25 cellular contexts compared by ENCODE assay signal in the genomic region with DNA sequence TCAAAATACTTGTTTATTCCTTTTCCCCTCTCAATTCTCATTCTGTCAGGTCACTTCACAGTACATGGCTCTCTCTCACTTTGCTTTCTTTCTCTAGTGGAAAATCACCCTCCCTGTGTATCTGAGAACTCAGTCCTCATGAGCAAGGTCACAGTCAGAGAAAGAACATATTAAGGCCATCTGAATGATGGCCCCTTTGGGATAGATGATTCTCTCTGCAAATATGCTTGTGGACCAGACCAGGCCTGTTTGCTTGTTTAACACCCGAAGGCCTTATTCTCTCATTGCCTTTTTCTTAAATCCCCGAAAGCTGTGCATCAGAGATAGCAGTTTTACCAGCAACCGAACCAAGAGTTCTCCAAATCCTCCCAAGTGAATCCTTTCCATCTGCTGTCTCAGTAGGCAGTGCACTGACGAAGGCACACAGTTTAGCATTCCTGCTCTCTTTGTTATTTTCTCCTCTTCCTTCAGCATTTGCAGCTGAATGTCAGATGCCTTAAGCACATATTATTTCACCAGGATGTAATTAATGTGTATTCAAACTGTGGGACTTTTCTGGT. TPM values are rescaled to one million over a fixed set of nuclear protein-coding genes. Genes with fewer than 3 reads are reported as not detected.
DNase-seq lines count a peak whose midpoint lies in the region; ATAC-seq and TF ChIP-seq lines count a peak whose summit lies in the region.
"Had no signal": no experiment of that assay in that cellular context is flagged by ENCODE, and none has a peak within 500 bp of the region (broad histone marks: within the 10 kb centered on the region; RNA-seq: fewer than 3 reads in every experiment).

No MANE protein-coding gene starts in this region.

- no peak overlapping the region for H4K8ac ChIP-seq in neuronal stem cell (ENCODE audit: low read depth, low read length)

- ATAC-seq in GM23338 (peak; percentile 41; the same call in 2 of the 3 replicates), upper lobe of right lung (no peak)
- ATAC-seq: gastrocnemius medialis; left colon; stimulated activated memory B cell treated with anti-CD40 and anti-IgM and Interleukin-4, amounts not matched to agents 10 μg/mL and 1 μg/mL and 100 μg/mL, for 72 hours had no signal

- H3K27me3 Mint-ChIP-seq in GM23338 (ENCODE audit: insufficient read depth, low read depth, poor library complexity), result peaks cover 3% of the 10 kb centered on the region
- H3K27me3 Mint-ChIP-seq: dendritic cell treated with granulocyte-macrophage colony-stimulating factor and Interleukin-4, amounts not matched to agents 40 ng/mL and 50 ng/mL, for 4 days had no signal

- H3K4me3 Mint-ChIP-seq in GM23338, result no peak overlapping the region
- H3K4me3 Mint-ChIP-seq: dendritic cell treated with granulocyte-macrophage colony-stimulating factor and Interleukin-4, amounts not matched to agents 40 ng/mL and 50 ng/mL, for 4 days; neural crest cell; stimulated activated memory B cell treated with anti-CD40 and anti-IgM and Interleukin-4, amounts not matched to agents 10 μg/mL and 1 μg/mL and 100 μg/mL, for 72 hours had no signal

- H3K14ac ChIP-seq in neuronal stem cell (ENCODE audit: low read length), result no peak overlapping the region

- H3K36me3 ChIP-seq in GM23338 (ENCODE audit: insufficient read depth) (no peaks in the 10 kb centered on the region), WERI-Rb-1 (no peaks in the 10 kb centered on the region), upper lobe of right lung (no peaks in the 10 kb centered on the region), neuronal stem cell (replicated peaks in 1 of 2; ENCODE audit: control insufficient read depth in 2 of 2, insufficient read depth in 2 of 2, low read length in 2 of 2) (peaks cover 0 to 2% of the 10 kb centered on the region in 2 donors)
- H3K36me3 ChIP-seq: BLaER1 treated with 17β-estradiol and CSF1 and Interleukin-3, amounts not matched to agents 10 nM and 100 nM; esophagus muscularis mucosa; gastrocnemius medialis; HAP-1; SJCRH30 had no signal

- H3K4me1 Mint-ChIP-seq in GM23338, result peaks cover 31% of the 10 kb centered on the region
- H3K4me1 Mint-ChIP-seq: neural crest cell; stimulated activated memory B cell treated with anti-CD40 and anti-IgM and Interleukin-4, amounts not matched to agents 10 μg/mL and 1 μg/mL and 100 μg/mL, for 72 hours had no signal

- H3K9me3 ChIP-seq in WERI-Rb-1 (ENCODE audit: severe bottlenecking) (no peaks in the 10 kb centered on the region), upper lobe of right lung (no peaks in the 10 kb centered on the region), neuronal stem cell (replicated peaks in 1 of 2; ENCODE audit: control insufficient read depth in 2 of 2, insufficient read depth in 1 of 2, low read depth in 1 of 2, low read length in 2 of 2) (peaks cover 0 to 2% of the 10 kb centered on the region in 2 donors)
- H3K9me3 ChIP-seq: esophagus muscularis mucosa, gastrocnemius medialis, HAP-1, SJCRH30 had no signal

- no peak overlapping the region for H4K91ac ChIP-seq in neuronal stem cell (ENCODE audit: low read depth, low read length, poor library complexity)

- H3K9me2 ChIP-seq in GM23338 (ENCODE audit: insufficient read depth), result no peaks in the 10 kb centered on the region

- H3F3A ChIP-seq in GM23338 (replicated peaks; ENCODE audit: low read depth), result no peaks in the 10 kb centered on the region

- H3K79me2 ChIP-seq in GM23338 (replicated peaks; ENCODE audit: insufficient read depth), result no peaks in the 10 kb centered on the region

- TF ChIP-seq CTCF in GM23338 (conservative IDR thresholded peaks at IDR 0.05; ENCODE audit: low read depth in 2 of 2) (no peak), WERI-Rb-1 (IDR thresholded peaks at IDR 0.05; ENCODE audit: low read depth, low read length) (no peak), fibroblast of villous mesenchyme (IDR thresholded peaks at IDR 0.05; ENCODE audit: insufficient read depth, low read depth, low read length) (no peak), upper lobe of right lung (IDR thresholded peaks at IDR 0.05) (no peak)

- intact Hi-C loops in upper lobe of right lung (cut with DNase I), result no loop called here

- H2BK15ac ChIP-seq in neuronal stem cell (ENCODE audit: low read length), result no peak overlapping the region

- H4K20me1 ChIP-seq in GM23338 (replicated peaks; ENCODE audit: insufficient read depth), result no peaks in the 10 kb centered on the region
- H4K20me1 ChIP-seq: BLaER1 treated with 17β-estradiol and CSF1 and Interleukin-3, amounts not matched to agents 10 nM and 100 nM had no signal

- H3K9ac ChIP-seq in neuronal stem cell (ENCODE audit: low read depth, low read length, poor library complexity), result no peak overlapping the region
- H3K9ac ChIP-seq: BLaER1 treated with 17β-estradiol and CSF1 and Interleukin-3, amounts not matched to agents 10 nM and 100 nM had no signal

- no peak overlapping the region for H2AK5ac ChIP-seq in neuronal stem cell (ENCODE audit: low read depth, low read length)

- H2BK12ac ChIP-seq in neuronal stem cell (ENCODE audit: low read length), result no peak overlapping the region

- H2AFZ ChIP-seq in GM23338 (peak overlapping the region; percentile 12; the same call in 1 of the 2 replicates), neuronal stem cell (ENCODE audit: low read length) (no peak overlapping the region)

- WGBS in neuronal stem cell (ENCODE audit: extremely low coverage in 2 of 2, insufficient read length in 2 of 2, insufficient replicate concordance in 1 of 2), 2 donors, result no CpG with 5 or more reads among the region's 4 CpGs

- H3K4me1 ChIP-seq in GM23338 (ENCODE audit: insufficient read depth), result peaks cover 36% of the 10 kb centered on the region
- no peaks in the 10 kb centered on the region for H3K4me1 ChIP-seq in upper lobe of right lung
- H3K4me1 ChIP-seq in neuronal stem cell (ENCODE audit: control insufficient read depth in 2 of 2, insufficient read depth in 1 of 2, low read depth in 1 of 2, low read length in 2 of 2), result peaks cover 3 to 6% of the 10 kb centered on the region in 2 donors

- H3K27me3 ChIP-seq in GM23338 (ENCODE audit: insufficient read depth) (no peaks in the 10 kb centered on the region), WERI-Rb-1 (ENCODE audit: insufficient read depth, low read depth, severe bottlenecking) (no peaks in the 10 kb centered on the region), upper lobe of right lung (no peaks in the 10 kb centered on the region), neuronal stem cell (ENCODE audit: control insufficient read depth in 3 of 3, insufficient read depth in 3 of 3, low read depth in 1 of 3, low read length in 3 of 3) (no peaks in the 10 kb centered on the region)
- H3K27me3 ChIP-seq: BLaER1 treated with 17β-estradiol and CSF1 and Interleukin-3, amounts not matched to agents 10 nM and 100 nM; esophagus muscularis mucosa; gastrocnemius medialis; SJCRH30 had no signal

- no peaks in the 10 kb centered on the region for H3K36me3 Mint-ChIP-seq in GM23338 (ENCODE audit: low read depth)
- H3K36me3 Mint-ChIP-seq: stimulated activated memory B cell treated with anti-CD40 and anti-IgM and Interleukin-4, amounts not matched to agents 10 μg/mL and 1 μg/mL and 100 μg/mL, for 72 hours had no signal

- H3K18ac ChIP-seq in neuronal stem cell (ENCODE audit: low read length), result no peak overlapping the region

- no peak overlapping the region for H2BK5ac ChIP-seq in neuronal stem cell (ENCODE audit: low read length)

- H2BK120ac ChIP-seq in neuronal stem cell (ENCODE audit: low read depth, low read length), result no peak overlapping the region

- H3K27ac Mint-ChIP-seq in GM23338, result no peak overlapping the region
- H3K27ac Mint-ChIP-seq: dendritic cell treated with granulocyte-macrophage colony-stimulating factor and Interleukin-4, amounts not matched to agents 40 ng/mL and 50 ng/mL, for 4 days; stimulated activated memory B cell treated with anti-CD40 and anti-IgM and Interleukin-4, amounts not matched to agents 10 μg/mL and 1 μg/mL and 100 μg/mL, for 72 hours had no signal

- peak overlapping the region; percentile 24 for H3K4me2 ChIP-seq in GM23338
- H3K4me2 ChIP-seq in neuronal stem cell (ENCODE audit: insufficient read depth, low read length, poor library complexity, severe bottlenecking), result no peak overlapping the region

- DNase-seq in GM23338 (ENCODE audit: low spot score) (peak; percentile 29), WERI-Rb-1 (peak; percentile 13), fibroblast of villous mesenchyme (ENCODE audit: low read depth) (peak; percentile 6), retina (peak; percentile 23), kidney tubule cell (ENCODE audit: low spot score) (no peak), mesenteric fat pad (ENCODE audit: low spot score) (no peak), upper lobe of right lung (no peak), neuronal stem cell (ENCODE audit: low spot score) (no peak)
- DNase-seq: activated CD4-positive, alpha-beta T cell treated with anti-CD3 and anti-CD28 coated beads for 48 hours; activated effector memory CD4-positive, alpha-beta T cell treated with Interleukin-2 at 50 U/mL for 16 hours; DMS53; gastrocnemius medialis; Kasumi-1; left colon; NCI-H1417 treated with DMSO at 0.1 percent for 48 hours; SJCRH30; substantia nigra had no signal

- H3K4ac ChIP-seq in neuronal stem cell (ENCODE audit: low read length), result no peak overlapping the region

- H3K9me3 Mint-ChIP-seq in GM23338, result no peaks in the 10 kb centered on the region
- H3K9me3 Mint-ChIP-seq: dendritic cell treated with granulocyte-macrophage colony-stimulating factor and Interleukin-4, amounts not matched to agents 40 ng/mL and 50 ng/mL, for 4 days; neural crest cell; stimulated activated memory B cell treated with anti-CD40 and anti-IgM and Interleukin-4, amounts not matched to agents 10 μg/mL and 1 μg/mL and 100 μg/mL, for 72 hours had no signal

- H3K27ac ChIP-seq in GM23338 (ENCODE audit: low read depth), result peak overlapping the region; percentile 70; the same call in 1 of the 2 replicates
- peak overlapping the region; percentile 52 for H3K27ac ChIP-seq in WERI-Rb-1
- H3K27ac ChIP-seq in upper lobe of right lung, result no peak overlapping the region
- H3K27ac ChIP-seq in neuronal stem cell (replicated peaks; ENCODE audit: low read length), result no peak overlapping the region
- H3K27ac ChIP-seq: BLaER1 treated with 17β-estradiol and CSF1 and Interleukin-3, amounts not matched to agents 10 nM and 100 nM; esophagus muscularis mucosa; gastrocnemius medialis; SJCRH30 had no signal

- H3K23ac ChIP-seq in neuronal stem cell (ENCODE audit: low read depth, low read length, poor library complexity), result no peak overlapping the region

- no peaks in the 10 kb centered on the region for H3K79me1 ChIP-seq in neuronal stem cell (ENCODE audit: low read depth, low read length)

- H3K4me3 ChIP-seq in GM23338 (no peak overlapping the region; the same call in 1 of the 2 replicates), WERI-Rb-1 (ENCODE audit: low read depth, low read length) (no peak overlapping the region), fibroblast of villous mesenchyme (ENCODE audit: low read depth, low read length) (no peak overlapping the region), upper lobe of right lung (no peak overlapping the region), neuronal stem cell (ENCODE audit: low read length in 2 of 2) (no peak overlapping the region)
- H3K4me3 ChIP-seq: BLaER1 treated with 17β-estradiol and CSF1 and Interleukin-3, amounts not matched to agents 10 nM and 100 nM; esophagus muscularis mucosa; gastrocnemius medialis; HAP-1; SJCRH30 had no signal

RNA-seq across cellular contexts. Expression of gene CHGB, which starts 40.8 kb away (rescaled TPM):
- 1.2 and 2.6 TPM in 2 replicates for total RNA-seq in GM23338 (2014; rRNA removed; shearing (Covaris generic))
- 2.0 and 3.6 TPM in 2 replicates for polyA plus RNA-seq in GM23338 (2016; fragmentation: Nextera tagmentation; extraction: Ambion mirVana)
- total RNA-seq in fibroblast of villous mesenchyme (under 0.01 and 0.43 TPM in 2 replicates), mesenteric fat pad (not detected), upper lobe of right lung (not detected)
- polyA plus RNA-seq in neuronal stem cell (2013, experiment 1 of 2), result 0.47 TPM
- 0.35 TPM for polyA plus RNA-seq in neuronal stem cell (2013, experiment 2 of 2)
- total RNA-seq: NCI-H460, SJCRH30, skeletal muscle tissue had no signal

Comparison
In these comparisons a context has a peak if more than half of its experiments do, and no peak if none do; other contexts are left out.
1. DNase-seq: peak in GM23338 (single experiment), WERI-Rb-1 (single experiment), fibroblast of villous mesenchyme (single experiment) and retina (single experiment); none in kidney tubule cell (single experiment), mesenteric fat pad (single experiment), upper lobe of right lung (single experiment) and neuronal stem cell (single experiment).
2. H3K27ac ChIP-seq: peak in GM23338 (single experiment) and WERI-Rb-1 (single experiment); none in upper lobe of right lung (single experiment) and neuronal stem cell (single experiment).